8 cellular contexts compared by ENCODE assay signal in the genomic region with DNA sequence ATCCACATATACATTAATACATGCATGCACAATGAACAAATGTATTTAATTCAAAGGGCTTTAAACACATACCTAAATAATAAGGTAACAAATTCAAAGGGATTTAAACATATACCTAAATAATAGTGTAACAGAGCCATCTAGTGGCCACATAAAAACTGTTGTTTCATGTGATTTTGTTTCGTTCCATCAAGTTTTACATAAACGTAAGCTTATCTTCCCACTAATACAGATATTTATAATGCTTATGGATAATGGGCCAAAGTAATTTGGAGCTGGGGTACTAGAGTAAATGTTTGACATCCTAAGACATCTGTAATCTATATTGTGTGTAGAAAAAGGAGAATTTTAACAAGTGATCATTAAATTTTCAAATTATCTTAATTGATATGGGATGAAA.
A peak's percentile ranks its signal among the peaks of the same experiment; 100 is the strongest.
DNase-seq lines count a peak whose midpoint lies in the region; ATAC-seq, FAIRE-seq and TF ChIP-seq lines count a peak whose summit lies in the region.

No MANE protein-coding gene starts in this region.

- H3K27me3 ChIP-seq in cardiac muscle cell (peaks cover 5% of the 10 kb centered on the region), bronchial epithelial cell (ENCODE audit: control insufficient read depth, insufficient read depth, low read length) (no peaks in the 10 kb centered on the region)

- ATAC-seq in HG02885 (IDR thresholded peaks at IDR 0.05; ENCODE audit: poor library complexity, unreplicated experiment) (peak; percentile 58), HG03521 (IDR thresholded peaks at IDR 0.05; ENCODE audit: unreplicated experiment) (no peak)

- TF ChIP-seq CTCF in cardiac muscle cell (IDR thresholded peaks at IDR 0.05; ENCODE audit: low read depth, low read length), result peak; percentile 49
- TF ChIP-seq CTCF in bronchial epithelial cell (IDR thresholded peaks at IDR 0.05; ENCODE audit: insufficient read depth, low read length, severe bottlenecking), result peak; percentile 23

- no peaks in the 10 kb centered on the region for H3K9me3 ChIP-seq in cardiac muscle cell (ENCODE audit: low read depth)

- no peak overlapping the region for H3K27ac ChIP-seq in cardiac muscle cell

- no peak for FAIRE-seq in bronchial epithelial cell (lab: Jason Lieb, UNC)

- H3K36me3 ChIP-seq in cardiac muscle cell (no peaks in the 10 kb centered on the region), bronchial epithelial cell (ENCODE audit: control insufficient read depth, insufficient read depth, low read length) (no peaks in the 10 kb centered on the region)

- peak; percentile 62 to 72 for DNase-seq in cardiac muscle cell (ENCODE audit: low read depth in 1 of 2, low spot score in 1 of 2)
- DNase-seq in cardiac septum (ENCODE audit: low spot score), result no peak
- DNase-seq in NCI-H345 treated with DMSO at 0.1 percent for 48 hours (lab: John Stamatoyannopoulos, UW; ENCODE audit: unreplicated experiment), result peak; percentile 29
- DNase-seq in bronchial epithelial cell (ENCODE audit: low read depth), result peak; percentile 71
- peak; percentile 72 for DNase-seq in medulla oblongata (ENCODE audit: extremely low spot score)
- DNase-seq in hypothalamus (lab: John Stamatoyannopoulos, UW), result no peak

- H3K4me3 ChIP-seq in cardiac muscle cell (no peak overlapping the region), bronchial epithelial cell (ENCODE audit: low read depth, low read length) (no peak overlapping the region)

- no peaks in the 10 kb centered on the region for H3K4me1 ChIP-seq in cardiac muscle cell (ENCODE audit: low read depth)

- intact Hi-C loops in cardiac septum (cut with DNase I), result no loop called here

Comparison
In these comparisons a context has a peak if more than half of its experiments do, and no peak if none do; other contexts are left out.
1. DNase-seq: peak in cardiac muscle cell (2 of 2), NCI-H345 treated with DMSO at 0.1 percent for 48 hours (single experiment), bronchial epithelial cell (single experiment) and medulla oblongata (single experiment); none in cardiac septum (single experiment) and hypothalamus (0 of 51).